ENCODE assay signal across 11 cellular contexts in genomic region chr5:181234455-181235306, GRCh38. TPM values are rescaled to one million over a fixed set of nuclear protein-coding genes. Genes with fewer than 3 reads are reported as not detected.
DNase-seq lines count a peak whose midpoint lies in the region; ATAC-seq and TF ChIP-seq lines count a peak whose summit lies in the region.
"Had no signal": no experiment of that assay in that cellular context is flagged by ENCODE, and none has a peak within 500 bp of the region (broad histone marks: within the 10 kb centered on the region; RNA-seq: fewer than 3 reads in every experiment).

No MANE protein-coding gene starts in this region.

- ATAC-seq in activated naive CD4-positive, alpha-beta T cell treated with anti-CD3 and anti-CD28 coated beads, Interleukin-2, amount 50 U/mL, for 72 hours, result peak; percentile 8 to 20
- ATAC-seq in RWPE2 (ENCODE audit: low read depth), result peak; percentile 21
- ATAC-seq in stimulated activated naive CD8-positive, alpha-beta T cell treated with anti-CD3 and anti-CD28 coated beads, Interleukin-15, amount 100 ng/mL, for 72 hours, result peak; percentile 44

- peaks cover 92% of the 10 kb centered on the region for H3K36me3 ChIP-seq in RWPE2 (ENCODE audit: low read depth)
- H3K36me3 ChIP-seq in HAP-1 (replicated peaks), result peaks cover 78% of the 10 kb centered on the region

- no peaks in the 10 kb centered on the region for H3K9me3 Mint-ChIP-seq in activated naive CD4-positive, alpha-beta T cell treated with anti-CD3 and anti-CD28 coated beads, Interleukin-2, amount 50 U/mL, for 72 hours
- H3K9me3 Mint-ChIP-seq in stimulated activated naive CD8-positive, alpha-beta T cell treated with anti-CD3 and anti-CD28 coated beads, Interleukin-15, amount 100 ng/mL, for 72 hours, result no peaks in the 10 kb centered on the region

- no peak overlapping the region for H3K4me3 ChIP-seq in RWPE2 (ENCODE audit: severe bottlenecking)
- no peak overlapping the region for H3K4me3 ChIP-seq in HAP-1

- H3K4me3 Mint-ChIP-seq in stimulated activated naive CD8-positive, alpha-beta T cell treated with anti-CD3 and anti-CD28 coated beads, Interleukin-15, amount 100 ng/mL, for 72 hours, result peak overlapping the region in 1 of 2 donors; percentile 48

- TF ChIP-seq CTCF in RWPE2 (IDR thresholded peaks at IDR 0.05; ENCODE audit: poor library complexity, severe bottlenecking), result no peak

- no peaks in the 10 kb centered on the region for H3K9me3 ChIP-seq in RWPE2 (ENCODE audit: severe bottlenecking)
- H3K9me3 ChIP-seq in HAP-1, result no peaks in the 10 kb centered on the region

- H3K27me3 Mint-ChIP-seq in stimulated activated naive CD8-positive, alpha-beta T cell treated with anti-CD3 and anti-CD28 coated beads, Interleukin-15, amount 100 ng/mL, for 72 hours, result no peaks in the 10 kb centered on the region

- H3K4me1 ChIP-seq in RWPE2 (ENCODE audit: insufficient read depth, poor library complexity, severe bottlenecking), result no peaks in the 10 kb centered on the region
- no peaks in the 10 kb centered on the region for H3K4me1 ChIP-seq in HAP-1

- H3K27ac ChIP-seq in RWPE2 (ENCODE audit: poor library complexity, severe bottlenecking), result peak overlapping the region; percentile 3
- H3K27ac ChIP-seq in epithelial cell of prostate, result peak overlapping the region; percentile 45

- in situ Hi-C loops in HAP-1 (cut with MboI; ENCODE audit: low sequenced_read_pairs), result no loop called here

- peaks cover 51% of the 10 kb centered on the region for H3K4me1 Mint-ChIP-seq in stimulated activated naive CD8-positive, alpha-beta T cell treated with anti-CD3 and anti-CD28 coated beads, Interleukin-15, amount 100 ng/mL, for 72 hours

- H3K36me3 Mint-ChIP-seq in activated naive CD4-positive, alpha-beta T cell treated with anti-CD3 and anti-CD28 coated beads, Interleukin-2, amount 50 U/mL, for 72 hours, result peaks cover 21 to 32% of the 10 kb centered on the region in 2 donors

- H3K27ac Mint-ChIP-seq in activated naive CD4-positive, alpha-beta T cell treated with anti-CD3 and anti-CD28 coated beads, Interleukin-2, amount 50 U/mL, for 72 hours, result peak overlapping the region; percentile 67 to 97
- peak overlapping the region; percentile 70 to 93 for H3K27ac Mint-ChIP-seq in stimulated activated naive CD8-positive, alpha-beta T cell treated with anti-CD3 and anti-CD28 coated beads, Interleukin-15, amount 100 ng/mL, for 72 hours

- peak in 1 of 2 donors; percentile 3 for DNase-seq in activated naive CD4-positive, alpha-beta T cell treated with anti-CD3 and anti-CD28 coated beads, Interleukin-2, amount 50 U/mL, for 72 hours (ENCODE audit: low spot score in 2 of 2)
- DNase-seq in activated naive CD4-positive, alpha-beta T cell (lab: John Stamatoyannopoulos, UW), result no peak
- DNase-seq in RWPE2 (ENCODE audit: low spot score) (no peak), epithelial cell of prostate (ENCODE audit: low read depth, low spot score) (no peak), NCI-H774 (lab: John Stamatoyannopoulos, UW) (no peak), NAMALWA (ENCODE audit: low spot score) (no peak), HAP-1 (ENCODE audit: low spot score in 2 of 2) (no peak)
- DNase-seq in stimulated activated naive CD8-positive, alpha-beta T cell treated with anti-CD3 and anti-CD28 coated beads, Interleukin-15, amount 100 ng/mL, for 72 hours, result no peak
- DNase-seq: AML-193, HCEC 1CT, NCI-H1417 treated with DMSO at 0.1 percent for 48 hours had no signal

- H3K27me3 ChIP-seq in RWPE2 (ENCODE audit: insufficient read depth, poor library complexity, severe bottlenecking) (no peaks in the 10 kb centered on the region), HAP-1 (ENCODE audit: low read depth) (no peaks in the 10 kb centered on the region)

RNA-seq across cellular contexts. Expression of gene RACK1, which starts 9.0 kb away (rescaled TPM):
- 1,000 to 10,000 TPM; 2,392 to 2,665 TPM for total RNA-seq in activated naive CD4-positive, alpha-beta T cell treated with anti-CD3 and anti-CD28 coated beads, Interleukin-2, amount 50 U/mL, for 72 hours

RNA-seq across cellular contexts. Expression of gene TRIM41, which starts 11.6 kb away (rescaled TPM):
- 10 to 100 TPM; 33.1 to 36.4 TPM for total RNA-seq in activated naive CD4-positive, alpha-beta T cell treated with anti-CD3 and anti-CD28 coated beads, Interleukin-2, amount 50 U/mL, for 72 hours

RNA-seq across cellular contexts. Expression of gene TRIM52, which starts 26.3 kb away (rescaled TPM):
- 10 to 100 TPM in 1 of 2 donors, 1 to 10 TPM in 1; 9.3 to 15.6 TPM for total RNA-seq in activated naive CD4-positive, alpha-beta T cell treated with anti-CD3 and anti-CD28 coated beads, Interleukin-2, amount 50 U/mL, for 72 hours

RNA-seq across cellular contexts. Expression of gene TRIM7, which starts 29.7 kb away (rescaled TPM):
- total RNA-seq in activated naive CD4-positive, alpha-beta T cell treated with anti-CD3 and anti-CD28 coated beads, Interleukin-2, amount 50 U/mL, for 72 hours, result 1 to 10 TPM; 4.8 to 7.0 TPM
